In the genomic region with DNA sequence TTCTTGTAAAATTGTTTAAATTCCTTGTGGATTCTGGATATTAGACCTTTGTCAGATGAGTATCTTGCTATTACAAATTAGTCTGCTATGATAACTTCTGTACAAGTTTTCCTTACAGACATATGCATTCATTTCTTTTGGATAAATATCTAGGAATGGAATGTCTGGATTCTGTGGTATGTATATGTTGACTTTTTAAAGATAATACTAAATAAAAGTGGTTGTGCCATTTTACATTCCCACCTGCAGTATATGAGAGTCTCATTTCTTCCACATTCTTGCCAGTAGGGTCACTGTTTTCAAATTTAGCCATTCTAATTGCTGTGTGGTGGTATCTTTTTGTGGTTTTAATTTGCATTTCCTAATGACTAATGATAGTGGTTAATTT, we compare ENCODE assay signal across 13 cellular contexts. TPM values are rescaled to one million over a fixed set of nuclear protein-coding genes. Genes with fewer than 3 reads are reported as not detected.
DNase-seq lines count a peak whose midpoint lies in the region; ATAC-seq, FAIRE-seq and TF ChIP-seq lines count a peak whose summit lies in the region.
"Had no signal": no experiment of that assay in that cellular context is flagged by ENCODE, and none has a peak within 500 bp of the region (broad histone marks: within the 10 kb centered on the region; RNA-seq: fewer than 3 reads in every experiment).

No MANE protein-coding gene starts in this region.

- H4K91ac ChIP-seq in neuronal stem cell (ENCODE audit: low read depth, low read length, poor library complexity), result no peak overlapping the region

- H3K4me3 ChIP-seq in BJ (ENCODE audit: low read depth, low read length) (no peak overlapping the region), GM12878 (no peak overlapping the region), keratinocyte (ENCODE audit: control insufficient read depth in 2 of 3, extremely low read depth in 1 of 3, insufficient read depth in 2 of 3, low read depth in 1 of 3, low read length in 3 of 3) (no peak overlapping the region), neuronal stem cell (ENCODE audit: low read length in 2 of 2) (no peak overlapping the region), Peyer's patch (no peak overlapping the region)
- H3K4me3 ChIP-seq: mucosa of descending colon had no signal

- no peaks in the 10 kb centered on the region for H3K79me2 ChIP-seq in GM12878 (ENCODE audit: control insufficient read depth, insufficient read depth, low read length)
- no peaks in the 10 kb centered on the region for H3K79me2 ChIP-seq in keratinocyte (ENCODE audit: control insufficient read depth, insufficient read depth, low read length)

- POLR2A ChIA-PET in BJ (lab: Charles Lee) (no interaction called here), GM12878 (lab: Charles Lee) (no interaction called here)

- no peak for ATAC-seq in GM12878
- no peak for ATAC-seq in GM18868 (IDR thresholded peaks at IDR 0.05; ENCODE audit: unreplicated experiment)
- ATAC-seq: activated T-cell treated with anti-CD3 and anti-CD28 coated beads, Interleukin-2, amount 50 U/mL, for 4 hours; mucosa of descending colon had no signal

- H3K9me1 ChIP-seq in keratinocyte (ENCODE audit: control insufficient read depth, extremely low read depth, insufficient read depth, low read length), result no peaks in the 10 kb centered on the region

- no peak for TF ChIP-seq RAD21 in GM12878 (IDR thresholded peaks at IDR 0.05; ENCODE audit: insufficient read depth, low read depth, low read length)

- H2BK15ac ChIP-seq in neuronal stem cell (ENCODE audit: low read length), result no peak overlapping the region

- DNase-seq in BJ (ENCODE audit: low read depth) (no peak), HuH-7.5 (ENCODE audit: low spot score) (peak; percentile 7), GM12878 (ENCODE audit: low read depth, low spot score) (no peak), keratinocyte (ENCODE audit: low read depth, low spot score) (no peak), neuronal stem cell (ENCODE audit: low spot score) (no peak), NOMO-1 treated with DMSO at 0.1 percent for 48 hours (lab: John Stamatoyannopoulos, UW; ENCODE audit: unreplicated experiment) (no peak), Peyer's patch (no peak)
- DNase-seq: activated CD4-positive, alpha-beta T cell treated with anti-CD3 and anti-CD28 coated beads, Interleukin-2, amount 50 U/mL, for 1 hour; activated T-cell treated with anti-CD3 and anti-CD28 coated beads, Interleukin-2, amount 50 U/mL, for 4 hours; NCI-H1092 treated with DMSO at 0.1 percent for 48 hours; posterior cingulate gyrus had no signal

- no peaks in the 10 kb centered on the region for H3K36me3 ChIP-seq in BJ (ENCODE audit: control insufficient read depth, insufficient read depth, low read length)
- H3K36me3 ChIP-seq in GM12878 (ENCODE audit: control insufficient read depth in 2 of 2, insufficient read depth in 2 of 2, low read length in 1 of 2), result no peaks in the 10 kb centered on the region
- no peaks in the 10 kb centered on the region for H3K36me3 ChIP-seq in keratinocyte (ENCODE audit: control insufficient read depth in 2 of 2, extremely low read depth in 1 of 2, insufficient read depth in 2 of 2, low read length in 2 of 2)
- H3K36me3 ChIP-seq in neuronal stem cell (replicated peaks in 1 of 2; ENCODE audit: control insufficient read depth in 2 of 2, insufficient read depth in 2 of 2, low read length in 2 of 2), result no peaks in the 10 kb centered on the region
- H3K36me3 ChIP-seq in Peyer's patch, result no peaks in the 10 kb centered on the region

- H2BK5ac ChIP-seq in neuronal stem cell (ENCODE audit: low read length), result no peak overlapping the region

- no peak overlapping the region for H3K4ac ChIP-seq in neuronal stem cell (ENCODE audit: low read length)

- H3K9ac ChIP-seq in GM12878 (ENCODE audit: control insufficient read depth, insufficient read depth, low read length) (no peak overlapping the region), keratinocyte (ENCODE audit: control insufficient read depth, extremely low read depth, insufficient read depth, low read length) (no peak overlapping the region), neuronal stem cell (ENCODE audit: low read depth, low read length, poor library complexity) (no peak overlapping the region)

- CTCF ChIA-PET in BJ (lab: Yijun Ruan, JAX), result no interaction called here
- CTCF ChIA-PET in GM12878 (lab: Yijun Ruan, JAX), result no interaction called here

- FAIRE-seq in GM12878 (lab: Jason Lieb, UNC) (no peak), keratinocyte (lab: Jason Lieb, UNC) (no peak)

- no peaks in the 10 kb centered on the region for H3K27me3 ChIP-seq in BJ (ENCODE audit: control insufficient read depth, insufficient read depth, low read length)
- H3K27me3 ChIP-seq in GM12878 (replicated peaks in 1 of 2; ENCODE audit: control insufficient read depth in 2 of 2, insufficient read depth in 2 of 2, low read length in 1 of 2), result no peaks in the 10 kb centered on the region
- H3K27me3 ChIP-seq in keratinocyte (ENCODE audit: control insufficient read depth, extremely low read depth, insufficient read depth, low read length), result no peaks in the 10 kb centered on the region
- no peaks in the 10 kb centered on the region for H3K27me3 ChIP-seq in neuronal stem cell (ENCODE audit: control insufficient read depth in 3 of 3, insufficient read depth in 3 of 3, low read depth in 1 of 3, low read length in 3 of 3)
- no peaks in the 10 kb centered on the region for H3K27me3 ChIP-seq in Peyer's patch

- H2BK120ac ChIP-seq in neuronal stem cell (ENCODE audit: low read depth, low read length), result no peak overlapping the region

- H3K4me2 ChIP-seq in GM12878 (ENCODE audit: control insufficient read depth, insufficient read depth) (no peak overlapping the region), keratinocyte (ENCODE audit: control insufficient read depth, extremely low read depth, insufficient read depth, low read depth, low read length) (no peak overlapping the region), neuronal stem cell (ENCODE audit: insufficient read depth, low read length, poor library complexity, severe bottlenecking) (no peak overlapping the region)

- dilution Hi-C loops in keratinocyte (cut with MboI; ENCODE audit: extremely low pct_ligation_motif_present, low sequenced_read_pairs), result no loop called here

- no peak overlapping the region for H3K18ac ChIP-seq in neuronal stem cell (ENCODE audit: low read length)

- intact Hi-C loops in GM12878 (cut with micrococcal nuclease; ENCODE audit: unreplicated experiment), result no loop called here

- BruUV-seq in GM12878 (replicated peaks; lab: Mats Ljungman, UMichigan), result no TSS peak

- SMC1A ChIA-PET in GM12878 (lab: Charles Lee; ENCODE audit: uncharacterized antibody, unreplicated experiment), result no interaction called here

- no peaks in the 10 kb centered on the region for H3K79me1 ChIP-seq in neuronal stem cell (ENCODE audit: low read depth, low read length)

- H3K4me1 ChIP-seq in GM12878 (ENCODE audit: control insufficient read depth, insufficient read depth, low read length) (peaks cover 17% of the 10 kb centered on the region), keratinocyte (ENCODE audit: control insufficient read depth, extremely low read depth, insufficient read depth, low read length) (no peaks in the 10 kb centered on the region), neuronal stem cell (ENCODE audit: control insufficient read depth in 2 of 2, insufficient read depth in 1 of 2, low read depth in 1 of 2, low read length in 2 of 2) (peaks cover 3 to 13% of the 10 kb centered on the region in 2 donors), Peyer's patch (no peaks in the 10 kb centered on the region)

- no peak overlapping the region for H4K8ac ChIP-seq in neuronal stem cell (ENCODE audit: low read depth, low read length)

- in situ Hi-C loops in GM12878 (cut with MboI), result no loop called here

- no peak overlapping the region for H3K23ac ChIP-seq in neuronal stem cell (ENCODE audit: low read depth, low read length, poor library complexity)

- RAD21 ChIA-PET in GM12878 (lab: Charles Lee; ENCODE audit: unreplicated experiment), result no interaction called here

- H3K27ac ChIP-seq in GM12878 (ENCODE audit: control insufficient read depth, insufficient read depth) (no peak overlapping the region), keratinocyte (ENCODE audit: control insufficient read depth, insufficient read depth, low read length) (no peak overlapping the region), neuronal stem cell (replicated peaks; ENCODE audit: low read length) (no peak overlapping the region), Peyer's patch (no peak overlapping the region)

- no peak overlapping the region for H2AK5ac ChIP-seq in neuronal stem cell (ENCODE audit: low read depth, low read length)

- peak; percentile 34; the same call in 1 of the 2 replicates for TF ChIP-seq CTCF in BJ (IDR thresholded peaks at IDR 0.05; ENCODE audit: insufficient read depth, low read depth, low read length)
- TF ChIP-seq CTCF in GM12878 (IDR thresholded peaks at IDR 0.05 in 2 of 3, conservative IDR thresholded peaks at IDR 0.05 in 1 of 3; ENCODE audit: control insufficient read depth in 2 of 3, extremely low read depth in 1 of 3, insufficient read depth in 1 of 3, low read depth in 3 of 3, low read length in 3 of 3), result no peak
- TF ChIP-seq CTCF in keratinocyte (optimal IDR thresholded peaks at IDR 0.05 in 1 of 3, IDR thresholded peaks at IDR 0.05 in 1 of 3, conservative IDR thresholded peaks at IDR 0.05 in 1 of 3; ENCODE audit: extremely low read depth in 1 of 3, insufficient read depth in 2 of 3, low read length in 3 of 3), result peak in 2 of 3 experiments; percentile 4 to 23
- no peak for TF ChIP-seq CTCF in Peyer's patch (IDR thresholded peaks at IDR 0.05)

- no peak for TF ChIP-seq POLR2A in GM12878 (IDR thresholded peaks at IDR 0.05; ENCODE audit: low read depth, low read length)
- TF ChIP-seq POLR2A in Peyer's patch (IDR thresholded peaks at IDR 0.05), result no peak

- no peak overlapping the region for H2AFZ ChIP-seq in GM12878 (ENCODE audit: control insufficient read depth, low read depth, low read length)
- no peak overlapping the region for H2AFZ ChIP-seq in keratinocyte (ENCODE audit: control insufficient read depth, low read length)
- H2AFZ ChIP-seq in neuronal stem cell (ENCODE audit: low read length), result no peak overlapping the region

- no peaks in the 10 kb centered on the region for H4K20me1 ChIP-seq in GM12878 (ENCODE audit: control insufficient read depth, insufficient read depth)
- H4K20me1 ChIP-seq in keratinocyte (ENCODE audit: control insufficient read depth, extremely low read depth, insufficient read depth, low read length), result no peaks in the 10 kb centered on the region

- TF ChIP-seq EP300 in GM12878 (IDR thresholded peaks at IDR 0.05; ENCODE audit: borderline replicate concordance in 1 of 2, control insufficient read depth in 1 of 2, low read depth in 2 of 2, low read length in 2 of 2), result no peak

- H3K14ac ChIP-seq in neuronal stem cell (ENCODE audit: low read length), result no peak overlapping the region

- H3K9me3 ChIP-seq in GM12878 (replicated peaks; ENCODE audit: control insufficient read depth, insufficient read depth, low read length) (no peaks in the 10 kb centered on the region), keratinocyte (ENCODE audit: control insufficient read depth, low read depth, low read length) (no peaks in the 10 kb centered on the region), neuronal stem cell (replicated peaks in 1 of 2; ENCODE audit: control insufficient read depth in 2 of 2, insufficient read depth in 1 of 2, low read depth in 1 of 2, low read length in 2 of 2) (no peaks in the 10 kb centered on the region), Peyer's patch (no peaks in the 10 kb centered on the region)
- H3K9me3 ChIP-seq: mucosa of descending colon had no signal

- H2BK12ac ChIP-seq in neuronal stem cell (ENCODE audit: low read length), result no peak overlapping the region

RNA-seq across cellular contexts. Expression of a gene that starts 53.9 kb away (rescaled TPM):
- polyA plus RNA-seq in BJ (2011; rRNA removed) (4.4 and 6.1 TPM in 2 replicates), GM12878 (2011; rRNA removed) (0.03 TPM in 1 of 2 replicates, not detected in the other), GM12878 (2014; fragmentation: Illumina TruSeq; extraction: Trizol) (1.8 and 2.5 TPM in 2 replicates), GM12878 (2014; fragmentation: Nextera tagmentation; extraction: Ambion mirVana) (under 1 TPM; 0.37 to 0.50 TPM), GM12878 (2014; rRNA removed) (1.2 and 1.3 TPM in 2 replicates), GM12878 (2016; fragmentation: Nextera tagmentation; extraction: Ambion mirVana) (1 to 10 TPM; 1.1 to 1.8 TPM), keratinocyte (1.4 to 1.8 TPM (median 1.7 TPM) in 3 replicates)
- polyA minus RNA-seq in BJ (2011; rRNA and poly(A)+ RNA removed), result 9.0 and 11.8 TPM in 2 replicates
- total RNA-seq in GM12878 (2013; cell fraction: nucleolus; rRNA removed), result 0.15 TPM in 1 of 2 replicates, not detected in the other
- total RNA-seq in GM12878 (2014; rRNA removed) (2.6 and 3.6 TPM in 2 replicates), GM12878 (2014; rRNA removed; fragmentation: Illumina TruSeq; extraction: Trizol) (4.1 and 4.6 TPM in 2 replicates), GM12878 (2021) (3.3 and 3.8 TPM in 2 replicates), Peyer's patch (10 to 100 TPM in 3 of 4 donors, 1 to 10 TPM in 1; 3.3 to 20.8 (median 14.2) TPM)
- polyA plus RNA-seq in GM12878 (2011; ENCODE audit: low read depth), result 0.26 TPM
- not detected in 2 replicates for polyA plus RNA-seq in GM12878 (2011; cell fraction: cytosol; rRNA removed)
- polyA plus RNA-seq in GM12878 (2011; cell fraction: nucleus; rRNA removed), result not detected in 2 replicates
- 0.55 and 0.86 TPM in 2 replicates for polyA plus RNA-seq in GM12878 (2012)
- polyA minus RNA-seq in GM12878 (2011; rRNA and poly(A)+ RNA removed), result not detected in 2 replicates
- not detected in 2 replicates for polyA minus RNA-seq in GM12878 (2011; cell fraction: cytosol; rRNA and poly(A)+ RNA removed)
- polyA minus RNA-seq in GM12878 (2011; cell fraction: nucleus; rRNA and poly(A)+ RNA removed), result 0.19 TPM in 1 of 2 replicates, not detected in the other
- polyA plus RNA-seq in keratinocyte (2011; ENCODE audit: low read depth), result 0.41 TPM
- 0.69 and 1.4 TPM in 2 replicates for polyA plus RNA-seq in keratinocyte (2011; cell fraction: cytosol; rRNA removed)
- polyA plus RNA-seq in keratinocyte (2011; cell fraction: nucleus; rRNA removed), result 1.9 and 2.6 TPM in 2 replicates
- 1.4 TPM in 2 replicates for polyA plus RNA-seq in keratinocyte (2012; ENCODE audit: low replicate concordance)
- polyA minus RNA-seq in keratinocyte, result 1.2 to 5.3 TPM (median 4.1 TPM) in 3 replicates
- 2.1 TPM for polyA minus RNA-seq in keratinocyte (2011; cell fraction: cytosol; rRNA and poly(A)+ RNA removed)
- polyA minus RNA-seq in keratinocyte (2011; cell fraction: nucleus; rRNA and poly(A)+ RNA removed), result 3.6 and 5.7 TPM in 2 replicates
- polyA plus RNA-seq in neuronal stem cell (2013, experiment 1 of 2), result 6.4 TPM
- polyA plus RNA-seq in neuronal stem cell (2013, experiment 2 of 2), result 6.2 TPM

Comparison
In these comparisons a context has a peak if more than half of its experiments do, and no peak if none do; other contexts are left out.
1. CTCF ChIP-seq: peak in BJ (single experiment) and keratinocyte (2 of 3); none in GM12878 (0 of 3) and Peyer's patch (0 of 6).